8 cellular contexts compared by ENCODE assay signal in the genomic region with DNA sequence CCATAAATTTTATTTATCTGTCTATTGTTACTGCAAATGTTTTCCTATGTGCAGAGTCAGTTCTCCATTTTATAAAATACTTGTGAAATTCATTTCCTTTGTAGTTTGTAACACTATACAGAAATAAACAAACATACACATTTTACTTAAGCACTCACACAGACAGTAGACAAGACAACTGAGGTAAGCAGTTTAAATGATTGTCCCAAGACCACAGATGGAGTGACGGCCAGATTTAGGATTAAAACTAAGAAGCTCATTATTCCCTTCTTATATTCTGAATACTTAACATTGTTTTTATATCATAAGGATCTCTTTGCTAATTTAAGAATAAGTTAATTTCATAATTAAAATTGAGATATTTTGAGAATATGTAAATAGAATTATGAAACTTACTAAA.
DNase-seq lines count a peak whose midpoint lies in the region; ATAC-seq and TF ChIP-seq lines count a peak whose summit lies in the region.

No MANE protein-coding gene starts in this region.

- H3K4me3 Mint-ChIP-seq in chondrocyte (ENCODE audit: unreplicated experiment) (peak overlapping the region; percentile 22), natural killer cell (peak overlapping the region; percentile 93)

- H3K27me3 Mint-ChIP-seq in chondrocyte (ENCODE audit: low read depth): no peaks in the 10 kb centered on the region
- no peaks in the 10 kb centered on the region for H3K27me3 Mint-ChIP-seq in natural killer cell (ENCODE audit: low read depth in 2 of 2)

- H3K9me3 Mint-ChIP-seq in chondrocyte (ENCODE audit: low read depth): peaks cover 2% of the 10 kb centered on the region
- H3K9me3 Mint-ChIP-seq in natural killer cell: no peaks in the 10 kb centered on the region

- TF ChIP-seq CTCF in chondrocyte (IDR thresholded peaks at IDR 0.05): no peak
- TF ChIP-seq CTCF in natural killer cell (IDR thresholded peaks at IDR 0.05): no peak

- ATAC-seq in natural killer cell (no peak), GM21786 (IDR thresholded peaks at IDR 0.05; ENCODE audit: unreplicated experiment) (no peak), GM21528 (IDR thresholded peaks at IDR 0.05; ENCODE audit: low FRiP score, unreplicated experiment) (no peak)

- DNase-seq in DMS53 (lab: John Stamatoyannopoulos, UW) (peak; percentile 54), NAMALWA (ENCODE audit: low spot score) (peak; percentile 34), chondrocyte (ENCODE audit: low spot score) (no peak), natural killer cell (no peak), NCI-H1092 (lab: John Stamatoyannopoulos, UW) (no peak), inferior parietal cortex (ENCODE audit: extremely low spot score) (no peak)

- intact Hi-C loops in natural killer cell (cut with micrococcal nuclease): loop anchor here (10.0 kb wide), 1 partner anchor 99 kb away; the partner anchor contains the start of gene BAZ2B

- H3K36me3 Mint-ChIP-seq in chondrocyte (ENCODE audit: low read depth) (no peaks in the 10 kb centered on the region), natural killer cell (no peaks in the 10 kb centered on the region)

- peaks cover 32% of the 10 kb centered on the region for H3K4me1 Mint-ChIP-seq in chondrocyte (ENCODE audit: low read depth)
- peaks cover 15 to 29% of the 10 kb centered on the region in 2 donors for H3K4me1 Mint-ChIP-seq in natural killer cell

- peak overlapping the region; percentile 32 for H3K27ac Mint-ChIP-seq in chondrocyte (ENCODE audit: unreplicated experiment)
- peak overlapping the region; percentile 93 to 95 for H3K27ac Mint-ChIP-seq in natural killer cell

Comparison
In these comparisons a context has a peak if more than half of its experiments do, and no peak if none do; other contexts are left out.
1. DNase-seq: peak in DMS53 (single experiment) and NAMALWA (single experiment); none in chondrocyte (single experiment), natural killer cell (single experiment), NCI-H1092 (single experiment) and inferior parietal cortex (single experiment).